8 cellular contexts compared by ENCODE assay signal in genomic region chr6:55798571-55798970, GRCh38.
"Had no signal": no experiment of that assay in that cellular context is flagged by ENCODE, and none has a peak within 500 bp of the region (broad histone marks: within the 10 kb centered on the region; RNA-seq: fewer than 3 reads in every experiment).

No MANE protein-coding gene starts in this region.

- H3K4me3 ChIP-seq: GM23248, HAP-1 had no signal

- H3K27ac ChIP-seq: GM23248, HL-60 had no signal

- FAIRE-seq: HepG2 had no signal

- H3K4me1 ChIP-seq: HAP-1 had no signal

- H3K9ac ChIP-seq: GM23248 had no signal

- H3K9me3 ChIP-seq: HAP-1 had no signal

- H3K36me3 ChIP-seq: HAP-1 had no signal

- ATAC-seq: HCT116, HepG2 had no signal

- H2AFZ ChIP-seq: GM23248 had no signal

- DNase-seq: GM23248, GOT3, H7, HFFc6 had no signal
